8 cellular contexts compared by ENCODE assay signal in the genomic region with DNA sequence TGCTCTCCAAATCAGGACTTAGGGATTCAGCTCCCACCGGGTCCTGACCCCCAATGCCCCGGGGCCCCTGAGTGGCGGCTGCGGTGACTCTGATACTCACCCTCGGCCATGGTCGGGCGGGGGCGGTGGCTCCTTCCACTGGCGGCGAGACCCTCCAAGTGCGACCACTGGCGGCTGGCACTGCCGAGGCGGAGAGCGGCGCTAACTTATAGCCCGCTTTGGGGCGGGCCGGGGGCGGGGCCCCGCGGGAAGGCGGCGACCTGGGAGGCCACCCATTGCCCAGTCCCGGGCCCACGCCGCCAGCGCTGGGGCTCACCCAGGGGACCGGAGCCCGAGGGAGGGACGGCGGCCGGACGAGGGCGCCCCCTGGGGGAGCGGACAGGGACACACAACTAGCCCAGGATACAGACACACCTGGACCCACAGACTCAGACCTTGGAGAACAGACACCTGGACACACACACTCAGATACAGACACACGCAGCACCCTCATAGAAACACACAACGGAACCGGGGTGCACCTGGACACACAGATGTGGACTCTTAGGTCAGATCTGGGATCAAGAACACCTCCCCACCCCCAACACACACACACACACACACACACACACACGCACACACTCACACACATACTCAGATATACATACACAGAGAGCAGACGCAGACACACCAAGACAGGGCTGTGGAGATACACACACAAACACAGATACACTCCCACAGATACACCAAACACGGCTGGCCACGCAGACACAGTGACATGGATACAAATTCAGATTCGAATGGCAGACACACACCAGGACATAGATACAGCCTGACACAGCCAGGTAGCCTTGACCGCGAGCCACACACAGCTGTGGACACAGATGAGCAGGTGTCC. TPM values are rescaled to one million over a fixed set of nuclear protein-coding genes. Genes with fewer than 3 reads are reported as not detected.
DNase-seq lines count a peak whose midpoint lies in the region; ATAC-seq and TF ChIP-seq lines count a peak whose summit lies in the region.

A gene (minus strand): TSS at position 182 of the 877 bp plus-strand sequence. CDS start 72 bp downstream, at position 110.

- 6 to 14% methylated on average over 46 of the region's 46 CpGs for WGBS in sigmoid colon, 2 donors

- H3K4me1 ChIP-seq in HUES6 (ENCODE audit: control insufficient read depth, insufficient read depth, low read length) = no peaks in the 10 kb centered on the region
- H3K4me1 ChIP-seq in sigmoid colon = peaks cover 0 to 61% (median 32%) of the 10 kb centered on the region in 4 donors

- peak; percentile 76 for TF ChIP-seq CTCF in astrocyte of the cerebellum (IDR thresholded peaks at IDR 0.05; ENCODE audit: low read depth, low read length, missing control alignments)
- peak; percentile 80 to 93 (median 84) for TF ChIP-seq CTCF in sigmoid colon (IDR thresholded peaks at IDR 0.05)

- ATAC-seq in SK-N-SH treated with all-trans-retinoic acid at 6 μM for 48 hours = peak; percentile 92

- H3K27ac ChIP-seq in HUES6 (ENCODE audit: low read depth, low read length) (no peak within 1 kb of the TSS), sigmoid colon (peak within 1 kb of the TSS; percentile 67 to 86 (median 74))

- DNase-seq in AG20443 (ENCODE audit: low spot score) (peak; percentile 79), GM19238 (ENCODE audit: insufficient read length, low spot score) (peak; percentile 76), astrocyte of the cerebellum (ENCODE audit: low read depth) (no peak), hepatic stellate cell (ENCODE audit: low spot score) (peak; percentile 55), sigmoid colon (peak; percentile 89), superior temporal gyrus (ENCODE audit: extremely low spot score) (no peak)

- H3K36me3 ChIP-seq in HUES6 (ENCODE audit: control insufficient read depth, insufficient read depth, low read length) (no peaks in the 10 kb centered on the region), sigmoid colon (peaks cover 0 to 8% (median 4%) of the 10 kb centered on the region in 4 donors)

- H3K27me3 ChIP-seq in HUES6 (ENCODE audit: control insufficient read depth, insufficient read depth, low read length) = peaks cover 4% of the 10 kb centered on the region
- H3K27me3 ChIP-seq in sigmoid colon = no peaks in the 10 kb centered on the region

- H3K9me3 ChIP-seq in HUES6 (ENCODE audit: control insufficient read depth, insufficient read depth, low read depth, low read length) (no peaks in the 10 kb centered on the region), sigmoid colon (no peaks in the 10 kb centered on the region)

- no peak within 1 kb of the TSS for H3K9ac ChIP-seq in HUES6 (ENCODE audit: low read length)

- in situ Hi-C loops in astrocyte of the cerebellum (cut with HindIII; ENCODE audit: low sequenced_read_pairs) = loop anchor here (5.0 kb wide), 1 partner anchor 93 kb away; no protein-coding TSS in a partner anchor

- no peak for TF ChIP-seq EP300 in sigmoid colon (IDR thresholded peaks at IDR 0.05)

- peak within 1 kb of the TSS; percentile 42 for H3K4me3 ChIP-seq in HUES6 (ENCODE audit: low read depth, low read length)
- peak within 1 kb of the TSS; percentile 51 for H3K4me3 ChIP-seq in astrocyte of the cerebellum (ENCODE audit: low read depth, low read length)
- H3K4me3 ChIP-seq in sigmoid colon = peak within 1 kb of the TSS; percentile 48 to 62 (median 50)

- TF ChIP-seq POLR2A in sigmoid colon (IDR thresholded peaks at IDR 0.05) = no peak

- intact Hi-C loops in sigmoid colon (cut with DNase I) = loop anchor here (1.0 to 5.0 kb wide), 3 partner anchors 57 to 108 kb away; no protein-coding TSS in a partner anchor

TF ChIP-seq in SK-N-SH treated with all-trans-retinoic acid at 6 μM for 48 hours, 23 proteins besides CTCF, POLR2A, EP300 and RAD21:
- TF ChIP-seq, protein P1, sequence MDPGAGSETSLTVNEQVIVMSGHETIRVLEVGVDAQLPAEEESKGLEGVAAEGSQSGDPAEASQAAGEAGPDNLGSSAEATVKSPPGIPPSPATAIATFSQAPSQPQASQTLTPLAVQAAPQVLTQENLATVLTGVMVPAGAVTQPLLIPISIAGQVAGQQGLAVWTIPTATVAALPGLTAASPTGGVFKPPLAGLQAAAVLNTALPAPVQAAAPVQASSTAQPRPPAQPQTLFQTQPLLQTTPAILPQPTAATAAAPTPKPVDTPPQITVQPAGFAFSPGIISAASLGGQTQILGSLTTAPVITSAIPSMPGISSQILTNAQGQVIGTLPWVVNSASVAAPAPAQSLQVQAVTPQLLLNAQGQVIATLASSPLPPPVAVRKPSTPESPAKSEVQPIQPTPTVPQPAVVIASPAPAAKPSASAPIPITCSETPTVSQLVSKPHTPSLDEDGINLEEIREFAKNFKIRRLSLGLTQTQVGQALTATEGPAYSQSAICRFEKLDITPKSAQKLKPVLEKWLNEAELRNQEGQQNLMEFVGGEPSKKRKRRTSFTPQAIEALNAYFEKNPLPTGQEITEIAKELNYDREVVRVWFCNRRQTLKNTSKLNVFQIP (CRISPR knock-in tag; IDR thresholded peaks at IDR 0.05; ENCODE audit: borderline replicate concordance, low read depth) = no peak
- TF ChIP-seq ZNF8 (CRISPR knock-in tag; IDR thresholded peaks at IDR 0.05) (no peak), ISL1 (CRISPR knock-in tag; IDR thresholded peaks at IDR 0.05) (no peak), ARNTL (CRISPR knock-in tag; IDR thresholded peaks at IDR 0.05; ENCODE audit: borderline replicate concordance, low read depth) (no peak), OSR1 (CRISPR knock-in tag; IDR thresholded peaks at IDR 0.05) (no peak), BACH2 (CRISPR knock-in tag; IDR thresholded peaks at IDR 0.05; ENCODE audit: borderline replicate concordance) (no peak), ZNF565 (CRISPR knock-in tag; conservative IDR thresholded peaks at IDR 0.05; ENCODE audit: low read depth) (no peak), RARB (CRISPR knock-in tag; IDR thresholded peaks at IDR 0.05) (no peak), ZFP30 (CRISPR knock-in tag; IDR thresholded peaks at IDR 0.05) (no peak), ZNF70 (CRISPR knock-in tag; IDR thresholded peaks at IDR 0.05) (no peak), SNAI2 (CRISPR knock-in tag; IDR thresholded peaks at IDR 0.05) (no peak), PPARA (CRISPR knock-in tag; IDR thresholded peaks at IDR 0.05; ENCODE audit: borderline replicate concordance) (no peak), CSDC2 (CRISPR knock-in tag; IDR thresholded peaks at IDR 0.05) (no peak), TCF4 (CRISPR knock-in tag; IDR thresholded peaks at IDR 0.05; ENCODE audit: borderline replicate concordance) (no peak), GLIS3 (CRISPR knock-in tag; IDR thresholded peaks at IDR 0.05) (no peak), TOX (CRISPR knock-in tag; IDR thresholded peaks at IDR 0.05; ENCODE audit: borderline replicate concordance) (no peak), ZFP3 (CRISPR knock-in tag; IDR thresholded peaks at IDR 0.05) (no peak)
- TF ChIP-seq, protein P2, sequence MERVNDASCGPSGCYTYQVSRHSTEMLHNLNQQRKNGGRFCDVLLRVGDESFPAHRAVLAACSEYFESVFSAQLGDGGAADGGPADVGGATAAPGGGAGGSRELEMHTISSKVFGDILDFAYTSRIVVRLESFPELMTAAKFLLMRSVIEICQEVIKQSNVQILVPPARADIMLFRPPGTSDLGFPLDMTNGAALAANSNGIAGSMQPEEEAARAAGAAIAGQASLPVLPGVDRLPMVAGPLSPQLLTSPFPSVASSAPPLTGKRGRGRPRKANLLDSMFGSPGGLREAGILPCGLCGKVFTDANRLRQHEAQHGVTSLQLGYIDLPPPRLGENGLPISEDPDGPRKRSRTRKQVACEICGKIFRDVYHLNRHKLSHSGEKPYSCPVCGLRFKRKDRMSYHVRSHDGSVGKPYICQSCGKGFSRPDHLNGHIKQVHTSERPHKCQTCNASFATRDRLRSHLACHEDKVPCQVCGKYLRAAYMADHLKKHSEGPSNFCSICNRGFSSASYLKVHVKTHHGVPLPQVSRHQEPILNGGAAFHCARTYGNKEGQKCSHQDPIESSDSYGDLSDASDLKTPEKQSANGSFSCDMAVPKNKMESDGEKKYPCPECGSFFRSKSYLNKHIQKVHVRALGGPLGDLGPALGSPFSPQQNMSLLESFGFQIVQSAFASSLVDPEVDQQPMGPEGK (CRISPR knock-in tag; IDR thresholded peaks at IDR 0.05; ENCODE audit: borderline replicate concordance) = no peak
- TF ChIP-seq, protein P3, sequence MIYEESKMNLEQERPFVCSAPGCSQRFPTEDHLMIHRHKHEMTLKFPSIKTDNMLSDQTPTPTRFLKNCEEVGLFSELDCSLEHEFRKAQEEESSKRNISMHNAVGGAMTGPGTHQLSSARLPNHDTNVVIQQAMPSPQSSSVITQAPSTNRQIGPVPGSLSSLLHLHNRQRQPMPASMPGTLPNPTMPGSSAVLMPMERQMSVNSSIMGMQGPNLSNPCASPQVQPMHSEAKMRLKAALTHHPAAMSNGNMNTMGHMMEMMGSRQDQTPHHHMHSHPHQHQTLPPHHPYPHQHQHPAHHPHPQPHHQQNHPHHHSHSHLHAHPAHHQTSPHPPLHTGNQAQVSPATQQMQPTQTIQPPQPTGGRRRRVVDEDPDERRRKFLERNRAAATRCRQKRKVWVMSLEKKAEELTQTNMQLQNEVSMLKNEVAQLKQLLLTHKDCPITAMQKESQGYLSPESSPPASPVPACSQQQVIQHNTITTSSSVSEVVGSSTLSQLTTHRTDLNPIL (CRISPR knock-in tag; IDR thresholded peaks at IDR 0.05; ENCODE audit: low read depth) = no peak

RNA-seq across cellular contexts. Expression of the gene that starts here (rescaled TPM):
- total RNA-seq in sigmoid colon = 100 to 1,000 TPM in 2 of 4 donors, 10 to 100 TPM in 2; 14.8 to 104 (median 60.7) TPM
- 10 to 100 TPM in 1 of 3 donors, 1 to 10 TPM in 2; 6.5 to 71.1 (median 7.2) TPM for polyA plus RNA-seq in sigmoid colon

Comparison
In these comparisons a context has a peak if more than half of its experiments do, and no peak if none do; other contexts are left out.
1. DNase-seq: peak in AG20443 (single experiment), GM19238 (single experiment), hepatic stellate cell (single experiment) and sigmoid colon (single experiment); none in astrocyte of the cerebellum (single experiment) and superior temporal gyrus (single experiment).
2. Peak in every context shown above with its lines, with median percentiles within 50 percentile points of each other: H3K4me3 ChIP-seq.